ENCODE assay signal across 1 cellular context in the genomic region with DNA sequence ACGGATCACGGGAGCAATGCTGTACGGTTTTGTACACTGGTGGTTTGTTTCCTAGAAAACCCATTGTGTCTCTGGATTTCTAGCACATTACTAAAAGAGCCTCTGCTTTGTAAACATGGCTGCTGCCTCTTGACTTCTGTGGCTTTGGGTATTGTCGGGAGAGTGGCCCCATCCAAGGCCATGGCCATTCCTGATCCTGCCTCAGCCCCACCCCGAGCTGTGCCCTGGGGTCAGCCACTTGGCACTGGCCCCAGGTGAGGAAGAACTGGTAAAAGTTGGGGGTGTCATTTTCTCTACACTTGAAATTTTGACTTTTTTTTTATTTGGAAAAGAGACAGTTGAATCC.
TF ChIP-seq lines count a peak whose summit lies in the region.

No MANE protein-coding gene starts in this region.

TF ChIP-seq in HepG2, 621 proteins besides CTCF, POLR2A, EP300 and RAD21 (continued from another document):
- TF ChIP-seq, protein P1, sequence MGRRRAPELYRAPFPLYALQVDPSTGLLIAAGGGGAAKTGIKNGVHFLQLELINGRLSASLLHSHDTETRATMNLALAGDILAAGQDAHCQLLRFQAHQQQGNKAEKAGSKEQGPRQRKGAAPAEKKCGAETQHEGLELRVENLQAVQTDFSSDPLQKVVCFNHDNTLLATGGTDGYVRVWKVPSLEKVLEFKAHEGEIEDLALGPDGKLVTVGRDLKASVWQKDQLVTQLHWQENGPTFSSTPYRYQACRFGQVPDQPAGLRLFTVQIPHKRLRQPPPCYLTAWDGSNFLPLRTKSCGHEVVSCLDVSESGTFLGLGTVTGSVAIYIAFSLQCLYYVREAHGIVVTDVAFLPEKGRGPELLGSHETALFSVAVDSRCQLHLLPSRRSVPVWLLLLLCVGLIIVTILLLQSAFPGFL (CRISPR knock-in tag; IDR thresholded peaks at IDR 0.05): no peak
- TF ChIP-seq HCFC1 (IDR thresholded peaks at IDR 0.05; ENCODE audit: low read depth, low read length) (no peak), NR2F6 (IDR thresholded peaks at IDR 0.05) (no peak), NR2F6 (CRISPR knock-in tag; IDR thresholded peaks at IDR 0.05) (0 out of 2 replicates have a peak, but pooled peaks have one; percentile 42), ISL2 (CRISPR knock-in tag; IDR thresholded peaks at IDR 0.05) (no peak), SRSF9 (IDR thresholded peaks at IDR 0.05; ENCODE audit: borderline replicate concordance, insufficient read depth, low read depth, low read length, poor library complexity, severe bottlenecking) (no peak), FOXA3 (CRISPR knock-in tag; IDR thresholded peaks at IDR 0.05) (peak; percentile 31; the same call in 1 of the 2 replicates), NKX3-1 (CRISPR knock-in tag; IDR thresholded peaks at IDR 0.05) (no peak), SOX5 (CRISPR knock-in tag; IDR thresholded peaks at IDR 0.05; ENCODE audit: borderline replicate concordance) (peak; percentile 67; the same call in 1 of the 2 replicates), NBN (conservative IDR thresholded peaks at IDR 0.05) (no peak), RARA (CRISPR knock-in tag; IDR thresholded peaks at IDR 0.05) (peak; percentile 82), POGZ (CRISPR knock-in tag; IDR thresholded peaks at IDR 0.05) (no peak), ZNF501 (CRISPR knock-in tag; IDR thresholded peaks at IDR 0.05) (no peak), THRA (CRISPR knock-in tag; IDR thresholded peaks at IDR 0.05; ENCODE audit: borderline replicate concordance) (peak; percentile 24; the same call in 1 of the 2 replicates), ZNF614 (CRISPR knock-in tag; IDR thresholded peaks at IDR 0.05; ENCODE audit: borderline replicate concordance) (no peak), E2F5 (CRISPR knock-in tag; conservative IDR thresholded peaks at IDR 0.05) (no peak), ZNF282 (IDR thresholded peaks at IDR 0.05; ENCODE audit: partially characterized antibody) (no peak), SOX6 (IDR thresholded peaks at IDR 0.05) (no peak), SOX6 (CRISPR knock-in tag; IDR thresholded peaks at IDR 0.05) (peak; percentile 62)
- TF ChIP-seq, protein P2, sequence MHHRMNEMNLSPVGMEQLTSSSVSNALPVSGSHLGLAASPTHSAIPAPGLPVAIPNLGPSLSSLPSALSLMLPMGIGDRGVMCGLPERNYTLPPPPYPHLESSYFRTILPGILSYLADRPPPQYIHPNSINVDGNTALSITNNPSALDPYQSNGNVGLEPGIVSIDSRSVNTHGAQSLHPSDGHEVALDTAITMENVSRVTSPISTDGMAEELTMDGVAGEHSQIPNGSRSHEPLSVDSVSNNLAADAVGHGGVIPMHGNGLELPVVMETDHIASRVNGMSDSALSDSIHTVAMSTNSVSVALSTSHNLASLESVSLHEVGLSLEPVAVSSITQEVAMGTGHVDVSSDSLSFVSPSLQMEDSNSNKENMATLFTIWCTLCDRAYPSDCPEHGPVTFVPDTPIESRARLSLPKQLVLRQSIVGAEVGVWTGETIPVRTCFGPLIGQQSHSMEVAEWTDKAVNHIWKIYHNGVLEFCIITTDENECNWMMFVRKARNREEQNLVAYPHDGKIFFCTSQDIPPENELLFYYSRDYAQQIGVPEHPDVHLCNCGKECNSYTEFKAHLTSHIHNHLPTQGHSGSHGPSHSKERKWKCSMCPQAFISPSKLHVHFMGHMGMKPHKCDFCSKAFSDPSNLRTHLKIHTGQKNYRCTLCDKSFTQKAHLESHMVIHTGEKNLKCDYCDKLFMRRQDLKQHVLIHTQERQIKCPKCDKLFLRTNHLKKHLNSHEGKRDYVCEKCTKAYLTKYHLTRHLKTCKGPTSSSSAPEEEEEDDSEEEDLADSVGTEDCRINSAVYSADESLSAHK (CRISPR knock-in tag; IDR thresholded peaks at IDR 0.05; ENCODE audit: borderline replicate concordance): no peak
- TF ChIP-seq, protein P3, sequence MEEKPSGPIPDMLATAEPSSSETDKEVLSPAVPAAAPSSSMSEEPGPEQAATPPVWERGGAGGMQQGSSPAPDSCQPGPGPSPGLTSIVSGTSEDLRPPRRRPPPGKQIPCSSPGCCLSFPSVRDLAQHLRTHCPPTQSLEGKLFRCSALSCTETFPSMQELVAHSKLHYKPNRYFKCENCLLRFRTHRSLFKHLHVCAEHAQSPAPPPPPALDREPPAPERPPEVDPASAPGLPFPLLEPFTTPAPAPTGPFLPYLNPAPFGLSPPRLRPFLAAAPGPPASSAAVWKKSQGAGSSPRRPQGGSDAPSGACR (CRISPR knock-in tag; IDR thresholded peaks at IDR 0.05): no peak
TF ChIP-seq in HepG2: peak in this region for 11.
